8 cellular contexts compared by ENCODE assay signal in the genomic region with DNA sequence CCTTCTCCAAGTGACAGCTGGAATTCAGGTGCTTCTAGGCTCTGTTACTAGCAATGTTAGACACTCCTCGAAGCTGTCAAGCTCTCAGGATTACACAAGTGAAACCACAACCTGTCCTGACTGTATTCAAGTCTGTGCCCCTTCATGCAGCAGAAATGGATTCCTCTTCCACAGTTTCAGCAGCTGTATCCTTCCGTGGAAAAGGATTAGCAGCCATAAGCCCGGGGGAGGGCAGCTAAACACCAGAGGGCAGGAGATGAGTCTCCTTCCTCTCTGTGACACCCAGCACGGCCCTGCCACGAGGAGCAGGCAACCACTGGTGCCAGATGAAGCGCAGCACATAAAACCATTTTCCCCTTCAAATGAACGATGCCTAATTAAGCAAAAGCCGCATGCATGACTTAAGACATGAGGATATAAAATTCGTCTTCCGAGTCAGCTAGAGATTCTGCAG. TPM values are rescaled to one million over a fixed set of nuclear protein-coding genes. Genes with fewer than 3 reads are reported as not detected.
A peak's percentile ranks its signal among the peaks of the same experiment; 100 is the strongest.
DNase-seq lines count a peak whose midpoint lies in the region; ATAC-seq and TF ChIP-seq lines count a peak whose summit lies in the region.

No MANE protein-coding gene starts in this region.

- H3K27me3 ChIP-seq in left lung: peaks cover 0 to 35% of the 10 kb centered on the region in 2 donors

- H3K27ac ChIP-seq in left lung: peak overlapping the region; percentile 86 to 89

- H3K4me1 ChIP-seq in left lung: peaks cover 4 to 59% of the 10 kb centered on the region in 2 donors

- H3K4me3 ChIP-seq in left lung: peak overlapping the region; percentile 73 to 76

- peak in 1 of 2 donors; percentile 33 for TF ChIP-seq CTCF in left lung (IDR thresholded peaks at IDR 0.05)

- no peaks in the 10 kb centered on the region for H3K9me3 ChIP-seq in left lung

- no peaks in the 10 kb centered on the region for H3K36me3 ChIP-seq in left lung

- peak; percentile 31 for ATAC-seq in left lung
- no peak for ATAC-seq in GM21381 (IDR thresholded peaks at IDR 0.05; ENCODE audit: unreplicated experiment)
- ATAC-seq in GM19395 (IDR thresholded peaks at IDR 0.05; ENCODE audit: unreplicated experiment): no peak

- peak; percentile 47 for DNase-seq in GDM1 (lab: John Stamatoyannopoulos, UW)
- peak; percentile 23 for DNase-seq in NCI-H1694 (lab: John Stamatoyannopoulos, UW)
- DNase-seq in activated CD4-positive, CD25-positive, alpha-beta regulatory T cell treated with anti-CD3 and anti-CD28 coated beads, Interleukin-2, amount 50 U/mL, for 72 hours: peak; percentile 50
- DNase-seq in cerebellum (ENCODE audit: low spot score): peak; percentile 45
- DNase-seq in left lung: peak; percentile 69 to 82
- peak; percentile 58 for DNase-seq in stimulated activated CD4-positive, alpha-beta T cell treated with anti-CD3 and anti-CD28 coated beads, Interleukin-4, amount 100 ng/mL, for 24 hours

- intact Hi-C loops in left lung (cut with DNase I): no loop called here

RNA-seq across cellular contexts. Expression of a gene that starts 1.2 kb away (rescaled TPM):
- total RNA-seq in cerebellum (61.9 TPM), left lung (100 to 1,000 TPM in 1 of 2 donors, 10 to 100 TPM in 1; 58.4 to 102 TPM)

Comparison
In these comparisons a context has a peak if more than half of its experiments do, and no peak if none do; other contexts are left out.
1. DNase-seq: peak in every context shown above with its lines; median percentile 76 in left lung; 58 in stimulated activated CD4-positive, alpha-beta T cell treated with anti-CD3 and anti-CD28 coated beads, Interleukin-4, amount 100 ng/mL, for 24 hours; 50 in activated CD4-positive, CD25-positive, alpha-beta regulatory T cell treated with anti-CD3 and anti-CD28 coated beads, Interleukin-2, amount 50 U/mL, for 72 hours; 47 in GDM1; 45 in cerebellum; 23 in NCI-H1694.